In genomic region chr11:125251956-125252355, GRCh38 we compare ENCODE assay signal across 22 cellular contexts.
"Had no signal": no experiment of that assay in that cellular context is flagged by ENCODE, and none has a peak within 500 bp of the region (broad histone marks: within the 10 kb centered on the region; RNA-seq: fewer than 3 reads in every experiment).

No MANE protein-coding gene starts in this region.

- H3K27me3 ChIP-seq: brain microvascular endothelial cell, esophagus muscularis mucosa had no signal

- H3K4me3 Mint-ChIP-seq: activated B cell treated with CpG ODN at 0.5 μM for 24 hours; activated CD4-positive, alpha-beta T cell treated with anti-CD3 and anti-CD28 coated beads, Interleukin-2, amount 10 ng/mL, durations not matched to agents 24 days and 14 days; activated CD8-positive, alpha-beta T cell treated with anti-CD3 and anti-CD28 coated beads for 36 hours; activated naive CD8-positive, alpha-beta T cell treated with anti-CD3 and anti-CD28 coated beads, Interleukin-2, amount 10 ng/mL, durations not matched to agents 7 days and 5 days; activated T-cell treated with anti-CD3 and anti-CD28 coated beads, Interleukin-2, amount 50 U/mL, for 24 hours; natural killer cell; T-cell had no signal

- H3K27ac ChIP-seq: brain microvascular endothelial cell, esophagus muscularis mucosa had no signal

- H3K4me1 Mint-ChIP-seq: activated B cell treated with CpG ODN at 0.5 μM for 24 hours; activated CD4-positive, alpha-beta T cell treated with anti-CD3 and anti-CD28 coated beads, Interleukin-2, amount 10 ng/mL, durations not matched to agents 24 days and 14 days; activated naive CD8-positive, alpha-beta T cell treated with anti-CD3 and anti-CD28 coated beads, Interleukin-2, amount 10 ng/mL, durations not matched to agents 7 days and 5 days; natural killer cell; T-cell had no signal

- H3K27me3 Mint-ChIP-seq: activated T-cell treated with anti-CD3 and anti-CD28 coated beads, Interleukin-2, amount 50 U/mL, for 24 hours; progenitor cell of endocrine pancreas had no signal

- H3K9me3 ChIP-seq: esophagus muscularis mucosa, heart right ventricle had no signal

- H3K36me3 Mint-ChIP-seq: activated naive CD8-positive, alpha-beta T cell treated with anti-CD3 and anti-CD28 coated beads, Interleukin-2, amount 10 ng/mL, durations not matched to agents 7 days and 5 days; natural killer cell; T-cell had no signal

- DNase-seq: activated B cell treated with CpG ODN at 0.5 μM for 24 hours; activated CD4-positive, alpha-beta T cell treated with anti-CD3 and anti-CD28 coated beads, Interleukin-2, amount 10 ng/mL, durations not matched to agents 24 days and 14 days; activated CD8-positive, alpha-beta T cell treated with anti-CD3 and anti-CD28 coated beads for 36 hours; activated naive CD4-positive, alpha-beta T cell treated with Interleukin-2 at 50 U/mL for 16 hours; activated naive CD8-positive, alpha-beta T cell treated with anti-CD3 and anti-CD28 coated beads, Interleukin-2, amount 10 ng/mL, durations not matched to agents 7 days and 5 days; activated T-cell treated with anti-CD3 and anti-CD28 coated beads, Interleukin-2, amount 50 U/mL, for 24 hours; amygdala; brain microvascular endothelial cell; cortex of kidney; effector CD4-positive, alpha-beta T cell; heart right ventricle; natural killer cell; occipital lobe; stimulated activated CD4-positive, alpha-beta T cell treated with anti-CD3 and anti-CD28 coated beads, Interleukin-12 subunit alpha, Interleukin-12 subunit beta, amount 100 ng/mL, for 4 hours; stimulated activated CD4-positive, alpha-beta T cell treated with anti-CD3 and anti-CD28 coated beads, Interleukin-1b, Interleukin-23, amount 100 ng/mL, for 48 hours; stimulated activated CD8-positive, alpha-beta memory T cell treated with anti-CD3 and anti-CD28 coated beads, Interleukin-4, amount 100 ng/mL, for 48 hours; stimulated activated naive CD4-positive, alpha-beta T cell; T-cell had no signal

- H3K9me3 Mint-ChIP-seq: activated B cell treated with CpG ODN at 0.5 μM for 24 hours; activated CD4-positive, alpha-beta T cell treated with anti-CD3 and anti-CD28 coated beads, Interleukin-2, amount 10 ng/mL, durations not matched to agents 24 days and 14 days; activated CD8-positive, alpha-beta T cell treated with anti-CD3 and anti-CD28 coated beads for 36 hours; activated naive CD8-positive, alpha-beta T cell treated with anti-CD3 and anti-CD28 coated beads, Interleukin-2, amount 10 ng/mL, durations not matched to agents 7 days and 5 days; activated T-cell treated with anti-CD3 and anti-CD28 coated beads, Interleukin-2, amount 50 U/mL, for 24 hours; activated T-helper 2 cell treated with anti-CD3 and anti-CD28 coated beads, Interferon-gamma antibody, Interleukin-2, Interleukin-4, amounts not matched to agents 10 μg/mL and 5 μg/mL and 100 μg/mL, durations not matched to agents 14 hours and 24 hours and 36 hours; natural killer cell; T-cell had no signal

- H3K36me3 ChIP-seq: brain microvascular endothelial cell, esophagus muscularis mucosa, heart right ventricle had no signal

- H3K4me3 ChIP-seq: esophagus muscularis mucosa, heart right ventricle had no signal

- H3K27ac Mint-ChIP-seq: activated B cell treated with CpG ODN at 0.5 μM for 24 hours; activated CD4-positive, alpha-beta T cell treated with anti-CD3 and anti-CD28 coated beads, Interleukin-2, amount 10 ng/mL, durations not matched to agents 24 days and 14 days; activated CD8-positive, alpha-beta T cell treated with anti-CD3 and anti-CD28 coated beads for 36 hours; activated naive CD8-positive, alpha-beta T cell treated with anti-CD3 and anti-CD28 coated beads, Interleukin-2, amount 10 ng/mL, durations not matched to agents 7 days and 5 days; activated T-cell treated with anti-CD3 and anti-CD28 coated beads, Interleukin-2, amount 50 U/mL, for 24 hours; activated T-helper 2 cell treated with anti-CD3 and anti-CD28 coated beads, Interferon-gamma antibody, Interleukin-2, Interleukin-4, amounts not matched to agents 10 μg/mL and 5 μg/mL and 100 μg/mL, durations not matched to agents 14 hours and 24 hours and 36 hours; natural killer cell; progenitor cell of endocrine pancreas; T-cell had no signal

- FAIRE-seq: endothelial cell of umbilical vein had no signal

- ATAC-seq: activated CD8-positive, alpha-beta T cell treated with anti-CD3 and anti-CD28 coated beads for 36 hours; heart right ventricle; natural killer cell; T-cell had no signal
